In the genomic region with DNA sequence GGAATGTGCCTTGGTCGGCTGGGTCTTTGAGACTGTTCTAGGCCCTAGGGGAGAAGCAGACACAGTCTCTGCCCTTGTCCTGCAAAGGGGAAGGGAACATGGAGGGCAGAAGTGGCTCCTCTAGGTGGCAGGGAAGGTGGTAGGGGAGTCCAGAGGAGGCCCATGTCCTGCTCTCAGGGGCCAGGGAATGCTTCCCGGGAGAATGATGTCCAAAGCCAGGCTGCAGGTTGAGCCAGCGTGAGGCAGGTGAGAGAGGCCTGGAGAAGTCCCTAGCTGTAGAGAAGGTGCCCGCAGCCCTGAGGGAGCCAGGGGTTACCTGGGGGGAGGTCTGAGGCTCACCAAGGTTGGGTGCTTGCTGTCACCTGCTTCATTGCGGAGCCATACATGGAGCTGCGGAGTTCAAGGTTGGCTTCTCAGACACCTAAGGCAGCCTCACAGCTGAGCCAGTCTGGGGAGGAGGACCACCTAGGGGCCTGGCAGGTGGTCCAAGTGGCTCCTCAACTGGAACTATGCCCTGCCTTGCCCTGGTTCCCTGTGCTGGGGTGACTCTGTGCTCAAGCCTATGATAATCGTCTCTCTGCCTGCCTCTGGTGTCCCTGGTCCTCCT, we compare ENCODE assay signal across 28 cellular contexts. TPM values are rescaled to one million over a fixed set of nuclear protein-coding genes. Genes with fewer than 3 reads are reported as not detected.
DNase-seq lines count a peak whose midpoint lies in the region; ATAC-seq and TF ChIP-seq lines count a peak whose summit lies in the region.
"Had no signal": no experiment of that assay in that cellular context is flagged by ENCODE, and none has a peak within 500 bp of the region (broad histone marks: within the 10 kb centered on the region; RNA-seq: fewer than 3 reads in every experiment).

No MANE protein-coding gene starts in this region.

- H3K27ac ChIP-seq in RWPE2 (ENCODE audit: poor library complexity, severe bottlenecking) = no peak overlapping the region
- H3K27ac ChIP-seq: 22Rv1, PC-9, SJSA1 had no signal

- DNase-seq in activated T-cell treated with anti-CD3 and anti-CD28 coated beads, Interleukin-2, amount 50 U/mL, for 1 hour = peak; percentile 12
- DNase-seq in activated T-cell treated with anti-CD3 and anti-CD28 coated beads for 4 hours (no peak), RWPE2 (ENCODE audit: low spot score) (peak; percentile 41), mesenteric fat pad (ENCODE audit: low spot score) (peak; percentile 62), posterior vena cava (ENCODE audit: low spot score) (peak; percentile 49), NCI-H146 treated with DMSO at 0.1 percent for 48 hours (lab: John Stamatoyannopoulos, UW; ENCODE audit: unreplicated experiment) (no peak)
- DNase-seq: DMS 273 treated with DMSO at 0.1 percent for 48 hours, DMS79, GF-D8, Kasumi-1, MV-4-11, NCI-H1105, NCI-H1436 treated with DMSO at 0.1 percent for 48 hours, NCI-H1930, NCI-H446 treated with DMSO at 0.1 percent for 48 hours, NCI-H526, PC-9, Right ventricle myocardium superior had no signal

- no peaks in the 10 kb centered on the region for H3K27me3 ChIP-seq in RWPE2 (ENCODE audit: insufficient read depth, poor library complexity, severe bottlenecking)
- H3K27me3 ChIP-seq: SJSA1 had no signal

- TF ChIP-seq CTCF in RWPE2 (IDR thresholded peaks at IDR 0.05; ENCODE audit: poor library complexity, severe bottlenecking) = no peak

- no peaks in the 10 kb centered on the region for H3K4me1 ChIP-seq in RWPE2 (ENCODE audit: insufficient read depth, poor library complexity, severe bottlenecking)

- no peaks in the 10 kb centered on the region for H3K9me3 ChIP-seq in RWPE2 (ENCODE audit: severe bottlenecking)

- H3K36me3 ChIP-seq in RWPE2 (ENCODE audit: low read depth) = no peaks in the 10 kb centered on the region
- H3K36me3 ChIP-seq: SJSA1 had no signal

- ATAC-seq in RWPE2 (ENCODE audit: low read depth) (no peak), GM18519 (IDR thresholded peaks at IDR 0.05; ENCODE audit: low FRiP score, unreplicated experiment) (no peak), GM19324 (IDR thresholded peaks at IDR 0.05; ENCODE audit: low FRiP score, unreplicated experiment) (no peak)
- ATAC-seq: HCT116, HepG2, K562 had no signal

- intact Hi-C loops in posterior vena cava (cut with DNase I) = no loop called here

- H3K4me3 ChIP-seq in RWPE2 (ENCODE audit: severe bottlenecking) = no peak overlapping the region
- H3K4me3 ChIP-seq: K562, PC-9, SJSA1 had no signal

RNA-seq across cellular contexts. Expression of gene SMIM38, which starts 46.1 kb away (rescaled TPM):
- total RNA-seq in mesenteric fat pad (0.29 TPM), posterior vena cava (1 to 10 TPM in 1 of 2 donors, under 1 TPM in 1; 0.76 to 1.4 TPM)
- total RNA-seq: HT-29, M059J, Right ventricle myocardium superior, RPMI7951 had no signal

Comparison
In these comparisons a context has a peak if more than half of its experiments do, and no peak if none do; other contexts are left out.
1. DNase-seq: peak in activated T-cell treated with anti-CD3 and anti-CD28 coated beads, Interleukin-2, amount 50 U/mL, for 1 hour (single experiment), RWPE2 (single experiment), mesenteric fat pad (single experiment) and posterior vena cava (single experiment); none in activated T-cell treated with anti-CD3 and anti-CD28 coated beads for 4 hours (single experiment) and NCI-H146 treated with DMSO at 0.1 percent for 48 hours (single experiment).